In genomic region chrX:15202458-15203177, GRCh38 we compare ENCODE assay signal across 13 cellular contexts.
DNase-seq lines count a peak whose midpoint lies in the region; ATAC-seq and FAIRE-seq lines count a peak whose summit lies in the region.
"Had no signal": no experiment of that assay in that cellular context is flagged by ENCODE, and none has a peak within 500 bp of the region (broad histone marks: within the 10 kb centered on the region; RNA-seq: fewer than 3 reads in every experiment).

No MANE protein-coding gene starts in this region.

- no peaks in the 10 kb centered on the region for H3K4me1 ChIP-seq in small intestine (ENCODE audit: control insufficient read depth in 2 of 2, insufficient read depth in 1 of 2, low read depth in 1 of 2, low read length in 1 of 2)

- no peak overlapping the region for H3K4me3 Mint-ChIP-seq in activated T-cell treated with anti-CD3 and anti-CD28 coated beads, Interleukin-2, amount 50 U/mL, for 4 hours
- H3K4me3 Mint-ChIP-seq in activated naive CD8-positive, alpha-beta T cell treated with anti-CD3 and anti-CD28 coated beads, Interleukin-2, amount 10 ng/mL, durations not matched to agents 7 days and 5 days = peak overlapping the region; percentile 28
- no peak overlapping the region for H3K4me3 Mint-ChIP-seq in stimulated activated naive CD8-positive, alpha-beta T cell treated with anti-CD3 and anti-CD28 coated beads, Interleukin-15, amount 100 ng/mL, for 72 hours
- H3K4me3 Mint-ChIP-seq: B cell had no signal

- peak; percentile 49 to 50 for ATAC-seq in activated T-cell treated with anti-CD3 and anti-CD28 coated beads, Interleukin-2, amount 50 U/mL, for 4 hours
- ATAC-seq in HG02885 (IDR thresholded peaks at IDR 0.05; ENCODE audit: poor library complexity, unreplicated experiment) = peak; percentile 35
- ATAC-seq in activated naive CD8-positive, alpha-beta T cell treated with anti-CD3 and anti-CD28 coated beads, Interleukin-2, amount 10 ng/mL, durations not matched to agents 7 days and 5 days (ENCODE audit: low read depth) = no peak
- peak; percentile 84 for ATAC-seq in stimulated activated naive CD8-positive, alpha-beta T cell treated with anti-CD3 and anti-CD28 coated beads, Interleukin-15, amount 100 ng/mL, for 72 hours
- no peak for ATAC-seq in GM18511 (IDR thresholded peaks at IDR 0.05; ENCODE audit: unreplicated experiment)

- whole genome bisulfite sequencing in small intestine, 3 donors = 71 to 83% (median 79%) methylated on average over 2 of the region's 2 CpGs

- FAIRE-seq in small intestine (lab: Jason Lieb, UNC) = no peak

- H3K4me1 Mint-ChIP-seq in activated T-cell treated with anti-CD3 and anti-CD28 coated beads, Interleukin-2, amount 50 U/mL, for 4 hours (ENCODE audit: low read depth) = peaks cover 47% of the 10 kb centered on the region
- peaks cover 27% of the 10 kb centered on the region for H3K4me1 Mint-ChIP-seq in activated naive CD8-positive, alpha-beta T cell treated with anti-CD3 and anti-CD28 coated beads, Interleukin-2, amount 10 ng/mL, durations not matched to agents 7 days and 5 days
- H3K4me1 Mint-ChIP-seq in stimulated activated naive CD8-positive, alpha-beta T cell treated with anti-CD3 and anti-CD28 coated beads, Interleukin-15, amount 100 ng/mL, for 72 hours = peaks cover 41% of the 10 kb centered on the region
- H3K4me1 Mint-ChIP-seq: B cell had no signal

- no peaks in the 10 kb centered on the region for H3K9me3 ChIP-seq in small intestine (ENCODE audit: control insufficient read depth, low read depth)

- no peak for DNase-seq in activated T-cell treated with anti-CD3 and anti-CD28 coated beads, Interleukin-2, amount 50 U/mL, for 4 hours
- DNase-seq in activated T-cell treated with anti-CD3 and anti-CD28 coated beads, Interleukin-2, amount 50 U/mL, for 1 hour = no peak
- DNase-seq in activated naive CD8-positive, alpha-beta T cell treated with anti-CD3 and anti-CD28 coated beads, Interleukin-2, amount 10 ng/mL, durations not matched to agents 7 days and 5 days = no peak
- DNase-seq in stimulated activated naive CD8-positive, alpha-beta T cell treated with anti-CD3 and anti-CD28 coated beads, Interleukin-15, amount 100 ng/mL, for 72 hours = peak in 1 of 2 donors; percentile 22
- DNase-seq in small intestine (no peak), NCI-H1436 (lab: John Stamatoyannopoulos, UW) (no peak)
- DNase-seq: anterior cingulate cortex; midbrain; NK-92 treated with Interleukin-12 subunit alpha and Interleukin-12 subunit beta, amount 100 ng/mL, for 24 hours; stimulated activated naive CD4-positive, alpha-beta T cell treated with Interleukin-2 at 50 U/mL for 16 hours had no signal

- no peak overlapping the region for H3K4me3 ChIP-seq in small intestine (ENCODE audit: low read depth in 1 of 2, low read length in 2 of 2)

- H3K27me3 ChIP-seq in small intestine (ENCODE audit: control insufficient read depth in 2 of 2, insufficient read depth in 2 of 2, low read length in 2 of 2) = peaks cover 0 to 3% of the 10 kb centered on the region in 2 donors

- no peak overlapping the region for H3K27ac Mint-ChIP-seq in activated naive CD8-positive, alpha-beta T cell treated with anti-CD3 and anti-CD28 coated beads, Interleukin-2, amount 10 ng/mL, durations not matched to agents 7 days and 5 days
- peak overlapping the region in 1 of 2 donors; percentile 79 for H3K27ac Mint-ChIP-seq in stimulated activated naive CD8-positive, alpha-beta T cell treated with anti-CD3 and anti-CD28 coated beads, Interleukin-15, amount 100 ng/mL, for 72 hours
- H3K27ac Mint-ChIP-seq: B cell had no signal

- POLR2A ChIA-PET in activated naive CD8-positive, alpha-beta T cell treated with anti-CD3 and anti-CD28 coated beads, Interleukin-2, amount 10 ng/mL, durations not matched to agents 7 days and 5 days (lab: Charles Lee) = interaction anchor here (0.5 to 0.7 kb wide), 2 partner anchors 10 to 44 kb away, joined by 3 read pairs; no protein-coding TSS in a partner anchor

- no peaks in the 10 kb centered on the region for H3K36me3 Mint-ChIP-seq in activated T-cell treated with anti-CD3 and anti-CD28 coated beads, Interleukin-2, amount 50 U/mL, for 4 hours (ENCODE audit: insufficient read depth)
- peaks cover 7% of the 10 kb centered on the region for H3K36me3 Mint-ChIP-seq in activated naive CD8-positive, alpha-beta T cell treated with anti-CD3 and anti-CD28 coated beads, Interleukin-2, amount 10 ng/mL, durations not matched to agents 7 days and 5 days

- no peak overlapping the region for H3K27ac ChIP-seq in small intestine (ENCODE audit: low read depth in 1 of 2, low read length in 1 of 2)

- no peaks in the 10 kb centered on the region for H3K9me3 Mint-ChIP-seq in activated T-cell treated with anti-CD3 and anti-CD28 coated beads, Interleukin-2, amount 50 U/mL, for 4 hours
- H3K9me3 Mint-ChIP-seq in activated naive CD8-positive, alpha-beta T cell treated with anti-CD3 and anti-CD28 coated beads, Interleukin-2, amount 10 ng/mL, durations not matched to agents 7 days and 5 days = peaks cover 5% of the 10 kb centered on the region
- peaks cover 0 to 7% of the 10 kb centered on the region in 2 donors for H3K9me3 Mint-ChIP-seq in stimulated activated naive CD8-positive, alpha-beta T cell treated with anti-CD3 and anti-CD28 coated beads, Interleukin-15, amount 100 ng/mL, for 72 hours

- no peaks in the 10 kb centered on the region for H3K27me3 Mint-ChIP-seq in activated T-cell treated with anti-CD3 and anti-CD28 coated beads, Interleukin-2, amount 50 U/mL, for 4 hours (ENCODE audit: low read depth)
- no peaks in the 10 kb centered on the region for H3K27me3 Mint-ChIP-seq in activated naive CD8-positive, alpha-beta T cell treated with anti-CD3 and anti-CD28 coated beads, Interleukin-2, amount 10 ng/mL, durations not matched to agents 7 days and 5 days
- H3K27me3 Mint-ChIP-seq in stimulated activated naive CD8-positive, alpha-beta T cell treated with anti-CD3 and anti-CD28 coated beads, Interleukin-15, amount 100 ng/mL, for 72 hours = no peaks in the 10 kb centered on the region

- H3K36me3 ChIP-seq in small intestine (ENCODE audit: control insufficient read depth in 2 of 2, insufficient read depth in 2 of 2, low read length in 2 of 2) = no peaks in the 10 kb centered on the region

Comparison
In these comparisons a context has a peak if more than half of its experiments do, and no peak if none do; other contexts are left out.
1. ATAC-seq: peak in activated T-cell treated with anti-CD3 and anti-CD28 coated beads, Interleukin-2, amount 50 U/mL, for 4 hours (2 of 2), HG02885 (single experiment) and stimulated activated naive CD8-positive, alpha-beta T cell treated with anti-CD3 and anti-CD28 coated beads, Interleukin-15, amount 100 ng/mL, for 72 hours (single experiment); none in activated naive CD8-positive, alpha-beta T cell treated with anti-CD3 and anti-CD28 coated beads, Interleukin-2, amount 10 ng/mL, durations not matched to agents 7 days and 5 days (single experiment) and GM18511 (single experiment).